Comparison of ENCODE assay signal across 1 cellular context in genomic region chr11:56876621-56877312, GRCh38.
TF ChIP-seq lines count a peak whose summit lies in the region.

No MANE protein-coding gene starts in this region.

TF ChIP-seq in GM23338, 12 proteins besides CTCF, POLR2A, EP300 and RAD21 (continued from another document):
- no peak for TF ChIP-seq ZNF462 (CRISPR knock-in tag; IDR thresholded peaks at IDR 0.05)
- no peak for TF ChIP-seq NANOG (IDR thresholded peaks at IDR 0.05; ENCODE audit: borderline replicate concordance)
- no peak for TF ChIP-seq EZH2 (IDR thresholded peaks at IDR 0.05; ENCODE audit: low read depth, unreplicated experiment)
